In genomic region chr4:126004936-126005335, GRCh38 we compare ENCODE assay signal across 19 cellular contexts.
DNase-seq lines count a peak whose midpoint lies in the region; ATAC-seq, FAIRE-seq and TF ChIP-seq lines count a peak whose summit lies in the region.
"Had no signal": no experiment of that assay in that cellular context is flagged by ENCODE, and none has a peak within 500 bp of the region (broad histone marks: within the 10 kb centered on the region; RNA-seq: fewer than 3 reads in every experiment).

No MANE protein-coding gene starts in this region.

- H3K27me3 ChIP-seq in H1 (replicated peaks in 1 of 4; ENCODE audit: control insufficient read depth in 3 of 4, extremely low read depth in 1 of 4, insufficient read depth in 3 of 4, low read length in 3 of 4) (no peaks in the 10 kb centered on the region), stomach (no peaks in the 10 kb centered on the region)
- H3K27me3 ChIP-seq: BLaER1, heart right ventricle had no signal

- H3K9ac ChIP-seq in H1 (replicated peaks in 1 of 4; ENCODE audit: extremely low read depth in 1 of 4, low read depth in 3 of 4, low read length in 3 of 4), result no peak overlapping the region
- H3K9ac ChIP-seq: BLaER1, parathyroid adenoma had no signal

- no peak for FAIRE-seq in HTR-8/SVneo (lab: Jason Lieb, UNC)
- FAIRE-seq in H1 (lab: Jason Lieb, UNC), result no peak
- FAIRE-seq: TTC549 had no signal

- TF ChIP-seq EP300 in H1 (IDR thresholded peaks at IDR 0.05; ENCODE audit: borderline replicate concordance in 1 of 2, low read depth in 2 of 2, low read length in 2 of 2) (no peak), stomach (IDR thresholded peaks at IDR 0.05) (no peak)

- H3K36me3 ChIP-seq in H1 (ENCODE audit: control insufficient read depth in 2 of 4, insufficient read depth in 4 of 4, low read length in 3 of 4) (no peaks in the 10 kb centered on the region), stomach (no peaks in the 10 kb centered on the region)
- H3K36me3 ChIP-seq: BLaER1, heart right ventricle had no signal

- no peak overlapping the region for H2AK5ac ChIP-seq in H1 (ENCODE audit: low read depth, low read length)

- H4K20me1 ChIP-seq in H1 (replicated peaks in 1 of 2; ENCODE audit: control insufficient read depth in 1 of 2, insufficient read depth in 2 of 2, low read length in 2 of 2), result no peaks in the 10 kb centered on the region
- H4K20me1 ChIP-seq: BLaER1 had no signal

- H3K79me2 ChIP-seq in H1 (ENCODE audit: control insufficient read depth in 1 of 2, insufficient read depth in 2 of 2, low read length in 2 of 2), result no peaks in the 10 kb centered on the region
- H3K79me2 ChIP-seq: parathyroid adenoma had no signal

- no peak overlapping the region for H4K91ac ChIP-seq in H1 (replicated peaks; ENCODE audit: insufficient read length, low read length)

- no peak overlapping the region for H3K18ac ChIP-seq in H1 (ENCODE audit: extremely low read depth, low read length)

- no peak overlapping the region for H4K5ac ChIP-seq in H1 (ENCODE audit: insufficient read length, low read depth, low read length)

- H3K4me1 ChIP-seq in H1 (replicated peaks in 1 of 4; ENCODE audit: control insufficient read depth in 3 of 4, insufficient read depth in 4 of 4, low read length in 3 of 4) (no peaks in the 10 kb centered on the region), stomach (no peaks in the 10 kb centered on the region)
- H3K4me1 ChIP-seq: BLaER1, heart right ventricle, parathyroid adenoma had no signal

- intact Hi-C loops in stomach (cut with DNase I; ENCODE audit: low total_unique reads), result no loop called here

- POLR2A ChIA-PET in H1 (lab: Charles Lee; ENCODE audit: partially characterized antibody), result no interaction called here

- H2BK20ac ChIP-seq in H1 (ENCODE audit: low read length), result no peak overlapping the region

- H3K4ac ChIP-seq in H1 (replicated peaks; ENCODE audit: insufficient read length, low read depth, low read length), result no peak overlapping the region

- no peak overlapping the region for H3K4me3 ChIP-seq in H1 (ENCODE audit: extremely low read depth in 1 of 4, insufficient read depth in 2 of 4, low read depth in 3 of 4, low read length in 4 of 4)
- H3K4me3 ChIP-seq in stomach, result no peak overlapping the region
- H3K4me3 ChIP-seq: BLaER1, coronary artery, heart right ventricle, lung had no signal

- H4K8ac ChIP-seq in H1 (ENCODE audit: extremely low read depth, insufficient read depth, low read length), result no peak overlapping the region

- no peak for ATAC-seq in omental fat pad (ENCODE audit: low FRiP score)
- ATAC-seq in HG02610 (IDR thresholded peaks at IDR 0.05; ENCODE audit: unreplicated experiment), result no peak
- ATAC-seq: activated naive CD4-positive, alpha-beta T cell treated with anti-CD3 and anti-CD28 coated beads, Interleukin-2, amount 50 U/mL, for 72 hours; heart right ventricle had no signal

- H2BK5ac ChIP-seq in H1 (ENCODE audit: low read depth, low read length), result no peak overlapping the region

- no peak for TF ChIP-seq CTCF in H1 (IDR thresholded peaks at IDR 0.05; ENCODE audit: control extremely low read depth in 1 of 3, insufficient read depth in 1 of 3, low read depth in 1 of 3, low read length in 3 of 3)
- TF ChIP-seq CTCF in omental fat pad (IDR thresholded peaks at IDR 0.05), result no peak
- TF ChIP-seq CTCF in stomach (IDR thresholded peaks at IDR 0.05), result no peak

- no peak overlapping the region for H2BK15ac ChIP-seq in H1 (ENCODE audit: low read length)

- no peak overlapping the region for H2BK12ac ChIP-seq in H1 (ENCODE audit: low read depth, low read length)

- TF ChIP-seq POLR2A in H1 (IDR thresholded peaks at IDR 0.05; ENCODE audit: control extremely low read depth in 1 of 2, low read depth in 2 of 2, low read length in 2 of 2), result no peak
- no peak for TF ChIP-seq POLR2A in stomach (IDR thresholded peaks at IDR 0.05)

- H3K27ac ChIP-seq in H1 (ENCODE audit: low read depth, low read length), result no peak overlapping the region
- no peak overlapping the region for H3K27ac ChIP-seq in stomach
- H3K27ac ChIP-seq: BLaER1, coronary artery, heart right ventricle, parathyroid adenoma had no signal

- H2BK120ac ChIP-seq in H1 (replicated peaks; ENCODE audit: low read depth, low read length), result no peak overlapping the region

- H3K56ac ChIP-seq in H1 (replicated peaks; ENCODE audit: insufficient read length, low read depth, low read length), result no peak overlapping the region

- no peak overlapping the region for H3K14ac ChIP-seq in H1 (ENCODE audit: insufficient read length)

- 75% methylated on average over 4 of the region's 4 CpGs; no CpG with 5 or more reads in 1 of the 2 experiments for WGBS in H1 (ENCODE audit: extremely low coverage in 1 of 2, insufficient coverage in 1 of 2, insufficient read length in 1 of 2, insufficient replicate concordance in 2 of 2, low coverage in 1 of 2, low lambda C conversion rate in 2 of 2, missing lambda C conversion rate in 1 of 2), 2 experiments
- 36 to 48% (median 41%) methylated on average over 4 of the region's 4 CpGs for WGBS in stomach, 5 donors

- H3K4me2 ChIP-seq in H1 (ENCODE audit: insufficient read depth in 1 of 2, low read depth in 2 of 2, low read length in 2 of 2), result no peak overlapping the region
- H3K4me2 ChIP-seq: BLaER1 had no signal

- H3K9me3 ChIP-seq in H1 (ENCODE audit: insufficient read depth in 2 of 2, low read depth in 1 of 2, low read length in 1 of 2) (no peaks in the 10 kb centered on the region), stomach (peaks cover 0 to 2% (median under 1%) of the 10 kb centered on the region in 4 donors)

- peak; percentile 58 for DNase-seq in COLO829 (ENCODE audit: low spot score)
- peak; percentile 48 for DNase-seq in HTR-8/SVneo (ENCODE audit: insufficient read length, low spot score)
- no peak for DNase-seq in H1 (ENCODE audit: low read depth in 1 of 2, low spot score in 2 of 2)
- peak; percentile 26 for DNase-seq in myocyte (ENCODE audit: low read depth)
- no peak for DNase-seq in omental fat pad (ENCODE audit: low spot score)
- no peak for DNase-seq in stomach
- no peak for DNase-seq in DMS53 (lab: John Stamatoyannopoulos, UW)
- DNase-seq: GF-D8, heart right ventricle, MV-4-11, NCI-H524, RPMI8226 had no signal

- CTCF ChIA-PET in H1 (lab: Charles Lee; ENCODE audit: partially characterized antibody), result interaction anchor here (1.4 kb wide), 1 partner anchor 8 kb away, joined by 3 read pairs; no protein-coding TSS in a partner anchor

- H3K23me2 ChIP-seq in H1 (ENCODE audit: low read depth, low read length), result no peaks in the 10 kb centered on the region

- H3K23ac ChIP-seq in H1 (ENCODE audit: insufficient read length), result no peak overlapping the region

- TF ChIP-seq RAD21 in H1 (IDR thresholded peaks at IDR 0.05 in 1 of 2, conservative IDR thresholded peaks at IDR 0.05 in 1 of 2; ENCODE audit: low read depth in 2 of 2, low read length in 2 of 2), result no peak

- peak overlapping the region; percentile 10; the same call in 1 of the 2 replicates for H2AFZ ChIP-seq in H1 (ENCODE audit: low read length)
- H2AFZ ChIP-seq: parathyroid adenoma had no signal

- no peaks in the 10 kb centered on the region for H3K79me1 ChIP-seq in H1 (ENCODE audit: low read depth, low read length)

TF ChIP-seq in H1, 55 proteins besides CTCF, POLR2A, EP300 and RAD21:
- TF ChIP-seq TEAD4 (IDR thresholded peaks at IDR 0.05; ENCODE audit: low read depth, low read length) (no peak), EZH2 (IDR thresholded peaks at IDR 0.05; ENCODE audit: low read depth, low read length, severe bottlenecking) (no peak), ATF2 (IDR thresholded peaks at IDR 0.05; ENCODE audit: low read length) (no peak), GTF2F1 (IDR thresholded peaks at IDR 0.05; ENCODE audit: borderline replicate concordance, low read depth, low read length) (no peak), GABPA (IDR thresholded peaks at IDR 0.05; ENCODE audit: borderline replicate concordance, insufficient read depth, low read length) (no peak)
TF ChIP-seq in H1: peak in this region for 0.

Comparison
In these comparisons a context has a peak if more than half of its experiments do, and no peak if none do; other contexts are left out.
1. DNase-seq: peak in COLO829 (single experiment), HTR-8/SVneo (single experiment) and myocyte (single experiment); none in H1 (0 of 2), omental fat pad (single experiment), stomach (single experiment) and DMS53 (single experiment).